In the genomic region with DNA sequence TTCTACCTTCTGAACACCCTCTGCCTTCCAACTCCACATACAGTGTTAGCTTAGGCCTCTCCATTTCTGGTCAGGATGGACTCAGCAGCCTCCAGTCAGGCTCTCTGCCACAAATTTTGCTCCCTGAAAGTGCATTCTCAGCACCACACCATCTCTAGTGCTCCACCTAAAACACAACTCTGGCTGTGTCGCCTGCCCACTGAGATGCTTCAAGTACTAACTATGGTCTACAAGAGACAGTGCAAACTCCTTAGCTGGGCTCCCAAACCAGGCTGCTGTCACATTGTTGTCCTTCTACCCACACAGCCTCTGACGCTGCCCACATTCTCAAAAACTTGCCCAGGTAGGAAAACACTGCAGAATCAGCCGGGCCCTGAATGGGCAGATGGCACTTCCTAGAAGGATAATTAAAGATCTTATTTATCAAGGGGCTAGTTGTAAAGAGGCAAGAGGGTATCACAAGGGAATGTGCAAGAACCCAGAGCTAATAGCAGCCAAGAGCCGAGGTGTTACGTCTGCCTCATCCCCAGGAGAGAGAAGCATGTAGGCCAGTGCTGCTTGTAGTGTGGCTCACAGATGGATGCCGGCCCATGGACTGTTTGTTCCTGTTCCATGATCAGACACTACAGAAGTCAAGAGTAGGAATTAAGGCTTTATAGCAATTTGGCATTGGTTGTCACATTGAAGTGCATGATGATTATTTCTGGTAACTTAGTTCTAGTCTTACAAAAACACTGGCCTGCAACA, we compare ENCODE assay signal across 19 cellular contexts.
DNase-seq lines count a peak whose midpoint lies in the region; ATAC-seq and TF ChIP-seq lines count a peak whose summit lies in the region.
"Had no signal": no experiment of that assay in that cellular context is flagged by ENCODE, and none has a peak within 500 bp of the region (broad histone marks: within the 10 kb centered on the region; RNA-seq: fewer than 3 reads in every experiment).

No MANE protein-coding gene starts in this region.

- no peak for ATAC-seq in activated T-cell treated with anti-CD3 and anti-CD28 coated beads, Interleukin-2, amount 50 U/mL, for 72 hours (replicated peaks in 1 of 2)
- ATAC-seq in body of pancreas = no peak
- ATAC-seq: HepG2, PC-3 had no signal

- H3K36me3 ChIP-seq in body of pancreas (replicated peaks in 1 of 2; ENCODE audit: insufficient read depth in 1 of 2, low read depth in 2 of 2) = no peaks in the 10 kb centered on the region
- H3K36me3 ChIP-seq in trophoblast cell (ENCODE audit: control insufficient read depth in 1 of 2, insufficient read depth in 2 of 2, low read length in 2 of 2) = no peaks in the 10 kb centered on the region
- H3K36me3 ChIP-seq: SJSA1 had no signal

- no peaks in the 10 kb centered on the region for H3K27me3 ChIP-seq in body of pancreas
- H3K27me3 ChIP-seq in trophoblast cell (ENCODE audit: insufficient read depth, low read length) = no peaks in the 10 kb centered on the region
- H3K27me3 ChIP-seq: BLaER1, SJSA1 had no signal

- H3K27me3 Mint-ChIP-seq in activated T-cell treated with anti-CD3 and anti-CD28 coated beads, Interleukin-2, amount 50 U/mL, for 24 hours = no peaks in the 10 kb centered on the region
- no peaks in the 10 kb centered on the region for H3K27me3 Mint-ChIP-seq in activated T-cell treated with anti-CD3 and anti-CD28 coated beads, Interleukin-2, amount 50 U/mL, for 72 hours (ENCODE audit: low read depth)
- peaks cover 6% of the 10 kb centered on the region for H3K27me3 Mint-ChIP-seq in osteocyte (ENCODE audit: unreplicated experiment)

- no peak overlapping the region for H2BK5ac ChIP-seq in trophoblast cell (ENCODE audit: low read depth, low read length, poor library complexity)

- intact Hi-C loops in body of pancreas (cut with DNase I) = no loop called here

- peak overlapping the region; percentile 11 for H2BK12ac ChIP-seq in trophoblast cell (ENCODE audit: low read length)

- H2BK120ac ChIP-seq in trophoblast cell (ENCODE audit: insufficient read depth, low read length, poor library complexity) = no peak overlapping the region

- H3K27ac ChIP-seq in body of pancreas = peak overlapping the region in 3 of 4 donors; percentile 20 to 59 (median 32)
- H3K27ac ChIP-seq in trophoblast cell (ENCODE audit: low read depth, low read length) = no peak overlapping the region
- H3K27ac ChIP-seq: BLaER1, KMS-11, SJSA1 had no signal

- H3K27ac Mint-ChIP-seq in activated T-cell treated with anti-CD3 and anti-CD28 coated beads, Interleukin-2, amount 50 U/mL, for 24 hours = no peak overlapping the region
- no peak overlapping the region for H3K27ac Mint-ChIP-seq in activated T-cell treated with anti-CD3 and anti-CD28 coated beads, Interleukin-2, amount 50 U/mL, for 72 hours
- no peak overlapping the region for H3K27ac Mint-ChIP-seq in osteocyte (ENCODE audit: unreplicated experiment)

- no peak overlapping the region for H4K8ac ChIP-seq in trophoblast cell (ENCODE audit: low read depth, low read length)

- H4K91ac ChIP-seq in trophoblast cell (ENCODE audit: low read depth, low read length) = no peak overlapping the region

- H3K9me3 ChIP-seq in body of pancreas = no peaks in the 10 kb centered on the region
- peaks cover 1% of the 10 kb centered on the region for H3K9me3 ChIP-seq in trophoblast cell (ENCODE audit: insufficient read depth, low read depth, low read length)
- H3K9me3 ChIP-seq: BLaER1, SJSA1 had no signal

- 95 to 98% methylated on average over 6 of the region's 6 CpGs for WGBS in body of pancreas, 2 donors
- WGBS in trophoblast cell (ENCODE audit: extremely low coverage, insufficient coverage, insufficient read length) = no CpG with 5 or more reads among the region's 6 CpGs

- no peaks in the 10 kb centered on the region for H3K79me2 ChIP-seq in trophoblast cell (ENCODE audit: control insufficient read depth, insufficient read depth, low read length, poor library complexity)

- peaks cover 15% of the 10 kb centered on the region for H3K4me1 Mint-ChIP-seq in activated T-cell treated with anti-CD3 and anti-CD28 coated beads, Interleukin-2, amount 50 U/mL, for 24 hours (ENCODE audit: low read depth)
- peaks cover 18% of the 10 kb centered on the region for H3K4me1 Mint-ChIP-seq in activated T-cell treated with anti-CD3 and anti-CD28 coated beads, Interleukin-2, amount 50 U/mL, for 72 hours (ENCODE audit: low read depth)
- peaks cover 2% of the 10 kb centered on the region for H3K4me1 Mint-ChIP-seq in osteocyte (ENCODE audit: unreplicated experiment)

- H3K4me3 ChIP-seq in body of pancreas = no peak overlapping the region
- H3K4me3 ChIP-seq in trophoblast cell (ENCODE audit: low read depth, low read length) = no peak overlapping the region
- H3K4me3 ChIP-seq: BLaER1, SJSA1 had no signal

- peaks cover 33% of the 10 kb centered on the region for H3K4me1 ChIP-seq in body of pancreas
- H3K4me1 ChIP-seq in trophoblast cell (ENCODE audit: control insufficient read depth in 1 of 2, insufficient read depth in 2 of 2, low read length in 2 of 2) = peaks cover 9 to 14% of the 10 kb centered on the region in 2 experiments
- H3K4me1 ChIP-seq: BLaER1, SJSA1 had no signal

- H3K4me3 Mint-ChIP-seq in activated T-cell treated with anti-CD3 and anti-CD28 coated beads, Interleukin-2, amount 50 U/mL, for 24 hours = no peak overlapping the region
- H3K4me3 Mint-ChIP-seq in activated T-cell treated with anti-CD3 and anti-CD28 coated beads, Interleukin-2, amount 50 U/mL, for 72 hours = no peak overlapping the region
- no peak overlapping the region for H3K4me3 Mint-ChIP-seq in osteocyte (ENCODE audit: unreplicated experiment)

- no peak overlapping the region for H3K23ac ChIP-seq in trophoblast cell (ENCODE audit: low read length)

- no peaks in the 10 kb centered on the region for H3K79me1 ChIP-seq in trophoblast cell (ENCODE audit: low read length)

- no peaks in the 10 kb centered on the region for H3K9me3 Mint-ChIP-seq in activated T-cell treated with anti-CD3 and anti-CD28 coated beads, Interleukin-2, amount 50 U/mL, for 24 hours
- H3K9me3 Mint-ChIP-seq in activated T-cell treated with anti-CD3 and anti-CD28 coated beads, Interleukin-2, amount 50 U/mL, for 72 hours = no peaks in the 10 kb centered on the region
- H3K9me3 Mint-ChIP-seq in osteocyte (ENCODE audit: unreplicated experiment) = no peaks in the 10 kb centered on the region

- H3K36me3 Mint-ChIP-seq in activated T-cell treated with anti-CD3 and anti-CD28 coated beads, Interleukin-2, amount 50 U/mL, for 24 hours (ENCODE audit: low read depth) = no peaks in the 10 kb centered on the region
- no peaks in the 10 kb centered on the region for H3K36me3 Mint-ChIP-seq in activated T-cell treated with anti-CD3 and anti-CD28 coated beads, Interleukin-2, amount 50 U/mL, for 72 hours (ENCODE audit: insufficient read depth in 2 of 2)
- no peaks in the 10 kb centered on the region for H3K36me3 Mint-ChIP-seq in osteocyte (ENCODE audit: unreplicated experiment)

- DNase-seq in activated T-cell treated with anti-CD3 and anti-CD28 coated beads, Interleukin-2, amount 50 U/mL, for 24 hours = peak; percentile 15
- DNase-seq in activated T-cell treated with anti-CD3 and anti-CD28 coated beads, Interleukin-2, amount 50 U/mL, for 72 hours = no peak
- no peak for DNase-seq in body of pancreas
- DNase-seq in trophoblast cell = no peak
- DNase-seq in DMS53 treated with DMSO at 0.1 percent for 48 hours (lab: John Stamatoyannopoulos, UW; ENCODE audit: unreplicated experiment) = no peak
- no peak for DNase-seq in DMS79 (lab: John Stamatoyannopoulos, UW)
- no peak for DNase-seq in osteocyte (ENCODE audit: extremely low spot score, unreplicated experiment)
- no peak for DNase-seq in amygdala (lab: John Stamatoyannopoulos, UW)
- DNase-seq: DMS 273 treated with DMSO at 0.1 percent for 48 hours; EL; NCI-H1048; NCI-H1436 treated with DMSO at 0.1 percent for 48 hours; NCI-H526; NK-92 treated with Interleukin-12 subunit alpha and Interleukin-12 subunit beta, amount 100 ng/mL, for 24 hours; PC-3 had no signal

- no peak overlapping the region for H2AK5ac ChIP-seq in trophoblast cell (ENCODE audit: low read length)

- H3K9ac ChIP-seq in trophoblast cell (ENCODE audit: low read length) = no peak overlapping the region
- H3K9ac ChIP-seq: BLaER1, KMS-11 had no signal

- H3K4me2 ChIP-seq in trophoblast cell (ENCODE audit: low read length) = no peak overlapping the region
- H3K4me2 ChIP-seq: BLaER1, KMS-11 had no signal

- TF ChIP-seq CTCF in body of pancreas (IDR thresholded peaks at IDR 0.05) = no peak
- TF ChIP-seq CTCF in osteocyte (IDR thresholded peaks at IDR 0.05) = no peak

- TF ChIP-seq POLR2A in body of pancreas (IDR thresholded peaks at IDR 0.05) = no peak

- no peak overlapping the region for H3K14ac ChIP-seq in trophoblast cell (ENCODE audit: low read length)

- H3K4ac ChIP-seq in trophoblast cell (ENCODE audit: low read depth, low read length) = no peak overlapping the region

- no peak overlapping the region for H4K12ac ChIP-seq in trophoblast cell (ENCODE audit: low read depth, low read length)

- no peak overlapping the region for H3K18ac ChIP-seq in trophoblast cell (ENCODE audit: low read length)

- no peak overlapping the region for H2AFZ ChIP-seq in trophoblast cell (ENCODE audit: insufficient read depth, low read length, poor library complexity)
